In the genomic region with DNA sequence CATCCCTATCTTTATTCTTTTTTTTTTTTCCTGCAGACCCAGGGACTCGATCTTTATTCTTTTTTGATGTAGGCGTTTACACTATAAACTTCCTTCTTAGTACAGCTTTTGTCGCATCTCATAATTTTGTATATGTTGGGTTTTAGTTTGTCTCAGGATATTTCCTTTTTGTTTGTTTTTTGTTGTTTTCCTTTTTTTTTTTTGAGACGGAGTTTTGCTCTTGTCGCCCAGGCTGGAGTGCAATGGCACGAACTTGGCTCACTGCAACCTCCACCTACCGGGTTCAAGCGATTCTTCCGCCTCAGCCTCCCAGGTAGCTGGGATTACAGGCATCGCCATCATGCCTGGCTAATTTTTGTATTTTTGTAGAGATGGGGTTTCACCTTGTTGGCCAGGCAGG, we compare ENCODE assay signal across 8 cellular contexts. TPM values are rescaled to one million over a fixed set of nuclear protein-coding genes. Genes with fewer than 3 reads are reported as not detected.
DNase-seq lines count a peak whose midpoint lies in the region; ATAC-seq and TF ChIP-seq lines count a peak whose summit lies in the region.
"Not testable (repeated sequence)": the region's sequence is repeated elsewhere in the genome, so short reads cannot be mapped to it uniquely, and the experiment has no call there.

No MANE protein-coding gene starts in this region.

- peaks cover 21 to 77% of the 10 kb centered on the region in 2 donors for H3K4me1 ChIP-seq in left lung
- H3K4me1 ChIP-seq in neutrophil (ENCODE audit: control insufficient read depth in 1 of 2, insufficient read depth in 1 of 2, low read depth in 1 of 2, low read length in 1 of 2) = peaks cover 30 to 46% of the 10 kb centered on the region in 2 experiments
- H3K4me1 ChIP-seq in suprapubic skin = peaks cover 37% of the 10 kb centered on the region

- not testable (repeated sequence) for H3K9me3 ChIP-seq in CD4-positive, alpha-beta T cell (ENCODE audit: control insufficient read depth, low read length); WERI-Rb-1 (ENCODE audit: severe bottlenecking); left lung; neutrophil; suprapubic skin

- H3K4me3 ChIP-seq in WERI-Rb-1 (ENCODE audit: low read depth, low read length) (peak overlapping the region; percentile 84), astrocyte of the cerebellum (ENCODE audit: low read depth, low read length) (peak overlapping the region; percentile 99), epithelial cell of proximal tubule (ENCODE audit: low read depth, low read length) (peak overlapping the region; percentile 94), left lung (peak overlapping the region; percentile 73 to 89), neutrophil (ENCODE audit: low read depth in 1 of 2, low read length in 1 of 2) (peak overlapping the region; percentile 90 to 99), suprapubic skin (peak overlapping the region; percentile 86)

- H3K27ac ChIP-seq in CD4-positive, alpha-beta T cell (ENCODE audit: low read depth, low read length) = peak overlapping the region; percentile 99
- peak overlapping the region; percentile 99; the same call in 1 of the 2 replicates for H3K27ac ChIP-seq in WERI-Rb-1
- peak overlapping the region; percentile 94 for H3K27ac ChIP-seq in left lung
- H3K27ac ChIP-seq in neutrophil = peak overlapping the region; percentile 92
- not testable (repeated sequence) for H3K27ac ChIP-seq in suprapubic skin

- not testable (repeated sequence) for TF ChIP-seq POLR2A in suprapubic skin (IDR thresholded peaks at IDR 0.05)

- POLR2A ChIA-PET in CD4-positive, alpha-beta T cell (lab: Charles Lee) = interaction anchor here (1.8 to 3.1 kb wide), 4 partner anchors 39 to 519 kb away, joined by 4 to 37 read pairs (median 18); partner anchors contain the start of genes DDB1, TKFC and TMEM216

- not testable (repeated sequence) for DNase-seq in CD4-positive, alpha-beta T cell; WERI-Rb-1; astrocyte of the cerebellum (ENCODE audit: low read depth); epithelial cell of proximal tubule (ENCODE audit: low read depth); left lung; suprapubic skin (ENCODE audit: low spot score in 2 of 2)

- H3K4me1 Mint-ChIP-seq in CD4-positive, alpha-beta T cell (ENCODE audit: low read depth) = peaks cover 80% of the 10 kb centered on the region
- peaks cover 27 to 49% (median 39%) of the 10 kb centered on the region in 3 donors for H3K4me1 Mint-ChIP-seq in IgD-negative memory B cell

- CTCF ChIA-PET in CD4-positive, alpha-beta T cell (lab: Charles Lee) = interaction anchor here (1.6 to 2.7 kb wide), 2 partner anchors 38 to 95 kb away, joined by 4 to 12 read pairs; no protein-coding TSS in a partner anchor

- H3K9me3 Mint-ChIP-seq in CD4-positive, alpha-beta T cell; IgD-negative memory B cell: not testable (repeated sequence)

- H3K36me3 ChIP-seq in WERI-Rb-1 = peaks cover 62% of the 10 kb centered on the region
- peaks cover 0 to 42% of the 10 kb centered on the region in 2 donors for H3K36me3 ChIP-seq in left lung
- peaks cover 35% of the 10 kb centered on the region for H3K36me3 ChIP-seq in neutrophil
- peaks cover 25% of the 10 kb centered on the region for H3K36me3 ChIP-seq in suprapubic skin

- not testable (repeated sequence) for TF ChIP-seq EP300 in suprapubic skin (IDR thresholded peaks at IDR 0.05)

- in situ Hi-C loops in astrocyte of the cerebellum (cut with HindIII; ENCODE audit: low sequenced_read_pairs) = not testable (repeated sequence)

- H3K36me3 Mint-ChIP-seq in CD4-positive, alpha-beta T cell (ENCODE audit: low read depth) = peaks cover 73% of the 10 kb centered on the region
- H3K36me3 Mint-ChIP-seq in IgD-negative memory B cell = peaks cover 11% of the 10 kb centered on the region

- H3K27me3 ChIP-seq in CD4-positive, alpha-beta T cell (ENCODE audit: control insufficient read depth, insufficient read depth, low read length); WERI-Rb-1 (ENCODE audit: insufficient read depth, low read depth, severe bottlenecking); left lung; neutrophil; suprapubic skin: not testable (repeated sequence)

- ATAC-seq in CD4-positive, alpha-beta T cell (ENCODE audit: poor library complexity); left lung: not testable (repeated sequence)

- TF ChIP-seq CTCF in CD4-positive, alpha-beta T cell (IDR thresholded peaks at IDR 0.05); WERI-Rb-1 (IDR thresholded peaks at IDR 0.05; ENCODE audit: low read depth, low read length); astrocyte of the cerebellum (IDR thresholded peaks at IDR 0.05; ENCODE audit: low read depth, low read length, missing control alignments); epithelial cell of proximal tubule (conservative IDR thresholded peaks at IDR 0.05; ENCODE audit: low read depth, low read length); left lung (IDR thresholded peaks at IDR 0.05); neutrophil (IDR thresholded peaks at IDR 0.05); suprapubic skin (IDR thresholded peaks at IDR 0.05): not testable (repeated sequence)

- H3K27me3 Mint-ChIP-seq in CD4-positive, alpha-beta T cell; IgD-negative memory B cell: not testable (repeated sequence)

- peak overlapping the region; percentile 92 for H3K4me3 Mint-ChIP-seq in CD4-positive, alpha-beta T cell
- peak overlapping the region; percentile 98 to 100 (median 98) for H3K4me3 Mint-ChIP-seq in IgD-negative memory B cell

- peak overlapping the region; percentile 99 for H3K27ac Mint-ChIP-seq in CD4-positive, alpha-beta T cell
- peak overlapping the region; percentile 98 to 99 (median 98) for H3K27ac Mint-ChIP-seq in IgD-negative memory B cell

- WGBS in suprapubic skin = 71% methylated on average over 10 of the region's 10 CpGs

- intact Hi-C loops in CD4-positive, alpha-beta T cell (cut with DNase I, micrococcal nuclease) = loop anchor here in 1 of 2 experiments (2.0 to 5.0 kb wide), 2 partner anchors 361 to 524 kb away; partner anchors contain the start of genes FEN1, PRPF19 and TMEM258
- intact Hi-C loops in left lung (cut with DNase I) = not testable (repeated sequence)

RNA-seq across cellular contexts. Expression of gene SDHAF2, which starts 0.9 kb away (rescaled TPM):
- total RNA-seq in CD4-positive, alpha-beta T cell = 10 to 100 TPM; 28.7 to 33.0 TPM
- 86.0 TPM for polyA plus RNA-seq in IgD-negative memory B cell
- total RNA-seq in epithelial cell of proximal tubule (34.4 and 63.2 TPM in 2 replicates), left lung (10 to 100 TPM; 32.1 to 38.2 TPM), suprapubic skin (10 to 100 TPM; 36.6 to 53.0 (median 48.4) TPM)

RNA-seq across cellular contexts. Expression of gene CPSF7, which starts 1.1 kb away (rescaled TPM):
- 100 to 1,000 TPM; 111 to 116 TPM for total RNA-seq in CD4-positive, alpha-beta T cell
- 26.9 TPM for polyA plus RNA-seq in IgD-negative memory B cell
- total RNA-seq in epithelial cell of proximal tubule (43.3 and 57.6 TPM in 2 replicates), left lung (10 to 100 TPM; 56.2 to 70.1 TPM), suprapubic skin (10 to 100 TPM; 57.2 to 76.2 (median 70.7) TPM)

RNA-seq across cellular contexts. Expression of gene TMEM216, which starts 38.5 kb away (rescaled TPM):
- 1 to 10 TPM; 3.4 to 3.8 TPM for total RNA-seq in CD4-positive, alpha-beta T cell
- 67.0 TPM for polyA plus RNA-seq in IgD-negative memory B cell
- total RNA-seq in epithelial cell of proximal tubule (8.3 and 10.6 TPM in 2 replicates), left lung (10 to 100 TPM; 10.3 to 10.4 TPM), suprapubic skin (10 to 100 TPM in 1 of 4 donors, 1 to 10 TPM in 3; 6.0 to 15.4 (median 8.5) TPM)
